8 cellular contexts compared by ENCODE assay signal in the genomic region with DNA sequence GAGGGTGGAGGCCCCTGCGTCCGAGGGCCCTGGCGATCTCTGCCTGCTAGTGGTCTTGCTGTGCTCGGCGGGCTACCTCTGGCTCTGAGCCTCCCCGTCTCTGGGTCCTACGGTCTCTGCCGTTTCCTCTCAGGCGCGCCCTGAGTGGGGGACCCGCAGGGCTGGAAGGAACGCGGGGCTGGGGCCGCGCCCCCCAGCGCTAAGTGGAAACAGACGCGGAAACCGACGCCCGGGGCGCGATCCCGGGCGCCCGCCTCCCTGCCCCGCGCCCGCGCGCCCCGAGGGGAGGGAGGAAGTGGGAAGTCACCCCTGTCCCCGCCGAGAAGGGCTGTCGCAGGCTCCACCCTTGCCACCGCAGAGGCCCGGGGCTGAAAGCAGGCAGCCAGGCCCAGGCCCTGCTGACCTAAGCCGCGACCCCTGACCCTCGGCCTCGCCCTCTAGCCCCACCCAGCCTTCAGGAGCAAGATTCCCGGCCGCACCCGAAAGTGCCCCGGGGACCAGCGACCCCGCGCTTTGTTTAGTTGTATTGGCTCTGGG. TPM values are rescaled to one million over a fixed set of nuclear protein-coding genes. Genes with fewer than 3 reads are reported as not detected.
DNase-seq lines count a peak whose midpoint lies in the region; ATAC-seq and TF ChIP-seq lines count a peak whose summit lies in the region.

No MANE protein-coding gene starts in this region.

- H3K9me3 Mint-ChIP-seq in CD4-positive, CD25-positive, alpha-beta regulatory T cell: no peaks in the 10 kb centered on the region

- H3K9ac ChIP-seq in stomach smooth muscle (ENCODE audit: low read length in 2 of 2): peak overlapping the region in 1 of 2 donors; percentile 47

- H3K36me3 Mint-ChIP-seq in CD4-positive, CD25-positive, alpha-beta regulatory T cell: no peaks in the 10 kb centered on the region

- no peaks in the 10 kb centered on the region for H3K36me3 ChIP-seq in CD4-positive, CD25-positive, alpha-beta regulatory T cell (ENCODE audit: control insufficient read depth, insufficient read depth, low read length)
- no peaks in the 10 kb centered on the region for H3K36me3 ChIP-seq in left lung
- H3K36me3 ChIP-seq in stomach smooth muscle (ENCODE audit: control insufficient read depth in 2 of 2, insufficient read depth in 2 of 2, low read length in 2 of 2): no peaks in the 10 kb centered on the region

- no peak for TF ChIP-seq CTCF in left lung (IDR thresholded peaks at IDR 0.05)

- H3K4me3 Mint-ChIP-seq in CD4-positive, CD25-positive, alpha-beta regulatory T cell: peak overlapping the region; percentile 90 to 96 (median 93)

- peaks cover 87% of the 10 kb centered on the region for H3K4me1 ChIP-seq in CD4-positive, CD25-positive, alpha-beta regulatory T cell (ENCODE audit: control insufficient read depth, insufficient read depth, low read length, poor library complexity, severe bottlenecking)
- H3K4me1 ChIP-seq in left lung: peaks cover 39 to 90% of the 10 kb centered on the region in 2 donors
- H3K4me1 ChIP-seq in stomach smooth muscle (ENCODE audit: control insufficient read depth, insufficient read depth, low read length): peaks cover 83% of the 10 kb centered on the region

- H3K4me1 Mint-ChIP-seq in CD4-positive, CD25-positive, alpha-beta regulatory T cell: peaks cover 0 to 59% (median 14%) of the 10 kb centered on the region in 4 donors

- no peaks in the 10 kb centered on the region for H3K9me3 ChIP-seq in CD4-positive, CD25-positive, alpha-beta regulatory T cell (ENCODE audit: control insufficient read depth in 2 of 2, low read length in 2 of 2)
- H3K9me3 ChIP-seq in left lung: no peaks in the 10 kb centered on the region
- H3K9me3 ChIP-seq in stomach smooth muscle (ENCODE audit: control insufficient read depth in 2 of 2, low read length in 2 of 2): no peaks in the 10 kb centered on the region

- intact Hi-C loops in left lung (cut with DNase I): loop anchor here in 1 of 2 donors (5.0 kb wide), 1 partner anchor 115 kb away; no protein-coding TSS in a partner anchor

- H3K27ac Mint-ChIP-seq in CD4-positive, CD25-positive, alpha-beta regulatory T cell: peak overlapping the region; percentile 92 to 95 (median 95)

- no peaks in the 10 kb centered on the region for H3K27me3 ChIP-seq in CD4-positive, CD25-positive, alpha-beta regulatory T cell (ENCODE audit: control insufficient read depth, insufficient read depth, low read length)
- H3K27me3 ChIP-seq in left lung (peaks cover 0 to 46% of the 10 kb centered on the region in 2 donors), stomach smooth muscle (ENCODE audit: control insufficient read depth in 1 of 2, insufficient read depth in 2 of 2, low read length in 2 of 2) (peaks cover 2 to 19% of the 10 kb centered on the region in 2 donors)

- H3K27ac ChIP-seq in CD4-positive, CD25-positive, alpha-beta regulatory T cell (ENCODE audit: insufficient read depth, low read length, poor library complexity, severe bottlenecking): peak overlapping the region; percentile 100
- H3K27ac ChIP-seq in left lung: peak overlapping the region; percentile 85 to 97
- peak overlapping the region; percentile 53 for H3K27ac ChIP-seq in stomach smooth muscle (ENCODE audit: low read length)

- peaks cover 5% of the 10 kb centered on the region for H3K27me3 Mint-ChIP-seq in CD4-positive, CD25-positive, alpha-beta regulatory T cell

- peak overlapping the region; percentile 32 for H3K4me3 ChIP-seq in CD4-positive, CD25-positive, alpha-beta regulatory T cell (ENCODE audit: low read depth, low read length)
- peak overlapping the region; percentile 46 to 81 for H3K4me3 ChIP-seq in left lung
- H3K4me3 ChIP-seq in stomach smooth muscle (ENCODE audit: low read length in 2 of 2): peak overlapping the region; percentile 46 to 78

- peak; percentile 70 to 77 (median 74) for DNase-seq in CD4-positive, CD25-positive, alpha-beta regulatory T cell
- DNase-seq in NCI-H748 (lab: John Stamatoyannopoulos, UW; ENCODE audit: unreplicated experiment) (peak; percentile 60), activated gamma-delta T cell treated with Interleukin-2 at 50 U/mL for 16 hours (peak; percentile 67), left lung (peak; percentile 83 to 94)

- no peak for ATAC-seq in CD4-positive, CD25-positive, alpha-beta regulatory T cell (ENCODE audit: low read depth in 2 of 2)
- ATAC-seq in left lung (peak; percentile 7), HG02884 (IDR thresholded peaks at IDR 0.05; ENCODE audit: unreplicated experiment) (no peak), GM18907 (IDR thresholded peaks at IDR 0.05; ENCODE audit: unreplicated experiment) (no peak), HG03108 (IDR thresholded peaks at IDR 0.05; ENCODE audit: unreplicated experiment) (no peak)

RNA-seq across cellular contexts. Expression of a gene that starts 0.8 kb away (rescaled TPM):
- 558 TPM for total RNA-seq in CD4-positive, CD25-positive, alpha-beta regulatory T cell
- polyA plus RNA-seq in CD4-positive, CD25-positive, alpha-beta regulatory T cell: 1,000 to 10,000 TPM; 1,044 to 2,243 (median 1,681) TPM
- 100 to 1,000 TPM; 171 to 281 TPM for total RNA-seq in left lung

RNA-seq across cellular contexts. Expression of a gene that starts 3.5 kb away (rescaled TPM):
- total RNA-seq in CD4-positive, CD25-positive, alpha-beta regulatory T cell: 118 TPM
- polyA plus RNA-seq in CD4-positive, CD25-positive, alpha-beta regulatory T cell: 10 to 100 TPM in 1 of 4 donors, 1 to 10 TPM in 3; 5.5 to 10.4 (median 7.9) TPM
- 10 to 100 TPM; 12.8 to 16.8 TPM for total RNA-seq in left lung

RNA-seq across cellular contexts. Expression of a gene that starts 12.9 kb away (rescaled TPM):
- total RNA-seq in CD4-positive, CD25-positive, alpha-beta regulatory T cell: 37.1 TPM
- 100 to 1,000 TPM in 2 of 4 donors, 10 to 100 TPM in 2; 12.0 to 131 (median 72.9) TPM for polyA plus RNA-seq in CD4-positive, CD25-positive, alpha-beta regulatory T cell
- total RNA-seq in left lung: 100 to 1,000 TPM; 172 to 224 TPM

RNA-seq across cellular contexts. Expression of a gene that starts 38.9 kb away (rescaled TPM):
- total RNA-seq in CD4-positive, CD25-positive, alpha-beta regulatory T cell: 1.8 TPM
- polyA plus RNA-seq in CD4-positive, CD25-positive, alpha-beta regulatory T cell: 1 to 10 TPM; 3.4 to 5.8 (median 4.4) TPM
- 1 to 10 TPM; 2.4 to 3.0 TPM for total RNA-seq in left lung
